ENCODE assay signal across 11 cellular contexts in the genomic region with DNA sequence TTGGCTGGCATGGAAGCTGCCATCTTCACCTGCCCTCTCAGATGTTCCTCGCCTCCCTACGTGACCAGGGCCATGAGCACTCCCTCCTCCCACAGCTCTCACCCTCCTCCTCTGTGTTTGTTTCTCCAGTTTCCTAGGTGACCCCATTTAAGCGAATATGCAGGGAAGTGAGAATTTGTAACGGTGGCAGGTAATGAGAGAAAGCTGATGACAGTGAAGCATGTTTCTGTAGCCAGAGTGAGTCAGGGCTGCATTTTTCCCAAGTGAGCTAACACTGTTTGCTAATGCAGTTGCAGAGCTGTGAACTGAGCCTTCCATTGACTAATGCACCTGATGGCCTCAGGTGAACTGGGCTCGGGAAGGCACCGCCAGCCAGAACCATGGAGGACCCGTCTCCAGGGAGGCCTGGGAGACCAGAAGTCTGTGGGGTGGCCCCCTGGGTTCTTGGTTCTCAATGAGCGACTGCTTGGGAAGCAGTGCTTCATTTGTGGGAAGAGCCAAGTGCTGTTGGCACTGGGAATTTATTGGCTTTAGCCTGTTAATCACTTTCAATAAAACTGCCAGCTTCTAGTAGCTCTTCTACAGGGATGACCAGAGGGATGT.
DNase-seq lines count a peak whose midpoint lies in the region; ATAC-seq and TF ChIP-seq lines count a peak whose summit lies in the region.
"Had no signal": no experiment of that assay in that cellular context is flagged by ENCODE, and none has a peak within 500 bp of the region (broad histone marks: within the 10 kb centered on the region; RNA-seq: fewer than 3 reads in every experiment).

No MANE protein-coding gene starts in this region.

- H3K27me3 ChIP-seq in body of pancreas (no peaks in the 10 kb centered on the region), lower lobe of right lung (ENCODE audit: low read depth) (no peaks in the 10 kb centered on the region)

- intact Hi-C loops in body of pancreas (cut with DNase I) (no loop called here), lower lobe of right lung (cut with DNase I) (no loop called here), sciatic nerve (cut with DNase I) (no loop called here)

- peak; percentile 80 for DNase-seq in DMS79 (lab: John Stamatoyannopoulos, UW)
- peak; percentile 64 for DNase-seq in HT-29 (ENCODE audit: low spot score)
- peak; percentile 63 to 82 (median 74) for DNase-seq in body of pancreas
- DNase-seq in lower lobe of right lung, result no peak
- DNase-seq in MV-4-11 (lab: John Stamatoyannopoulos, UW), result no peak
- no peak for DNase-seq in sciatic nerve (ENCODE audit: low spot score)
- no peak for DNase-seq in NCI-H128 (lab: John Stamatoyannopoulos, UW; ENCODE audit: unreplicated experiment)
- DNase-seq in ecto neural progenitor cell (ENCODE audit: low spot score), result no peak
- DNase-seq: activated CD4-positive, alpha-beta T cell treated with anti-CD3 and anti-CD28 coated beads, Interleukin-2, amount 50 U/mL, for 4 hours; effector CD4-positive, alpha-beta T cell; NCI-H2029 treated with DMSO at 0.1 percent for 48 hours had no signal

- no peak overlapping the region for H3K4me3 ChIP-seq in body of pancreas
- H3K4me3 ChIP-seq in lower lobe of right lung, result no peak overlapping the region

- H3K27ac ChIP-seq in body of pancreas (peak overlapping the region; percentile 42 to 82 (median 75)), lower lobe of right lung (no peak overlapping the region)

- H3K4me1 ChIP-seq in body of pancreas, result peaks cover 21% of the 10 kb centered on the region
- H3K4me1 ChIP-seq in lower lobe of right lung, result no peaks in the 10 kb centered on the region

- 44 to 45% methylated on average over 7 to 8 of the region's 8 CpGs for WGBS in body of pancreas, 2 donors

- TF ChIP-seq CTCF in body of pancreas (IDR thresholded peaks at IDR 0.05), result no peak
- no peak for TF ChIP-seq CTCF in lower lobe of right lung (IDR thresholded peaks at IDR 0.05)

- H3K9me3 ChIP-seq in body of pancreas (no peaks in the 10 kb centered on the region), lower lobe of right lung (no peaks in the 10 kb centered on the region)

- H3K36me3 ChIP-seq in body of pancreas (replicated peaks in 1 of 2; ENCODE audit: insufficient read depth in 1 of 2, low read depth in 2 of 2) (no peaks in the 10 kb centered on the region), lower lobe of right lung (no peaks in the 10 kb centered on the region)

- ATAC-seq in body of pancreas (peak; percentile 92), lower lobe of right lung (peak; percentile 53 to 78), sciatic nerve (no peak)

- no peak for TF ChIP-seq POLR2A in body of pancreas (IDR thresholded peaks at IDR 0.05)

Comparison
In these comparisons a context has a peak if more than half of its experiments do, and no peak if none do; other contexts are left out.
1. DNase-seq: peak in DMS79 (single experiment), HT-29 (single experiment) and body of pancreas (4 of 4); none in lower lobe of right lung (single experiment), MV-4-11 (single experiment), sciatic nerve (single experiment), NCI-H128 (single experiment) and ecto neural progenitor cell (single experiment).